8 cellular contexts compared by ENCODE assay signal in the genomic region with DNA sequence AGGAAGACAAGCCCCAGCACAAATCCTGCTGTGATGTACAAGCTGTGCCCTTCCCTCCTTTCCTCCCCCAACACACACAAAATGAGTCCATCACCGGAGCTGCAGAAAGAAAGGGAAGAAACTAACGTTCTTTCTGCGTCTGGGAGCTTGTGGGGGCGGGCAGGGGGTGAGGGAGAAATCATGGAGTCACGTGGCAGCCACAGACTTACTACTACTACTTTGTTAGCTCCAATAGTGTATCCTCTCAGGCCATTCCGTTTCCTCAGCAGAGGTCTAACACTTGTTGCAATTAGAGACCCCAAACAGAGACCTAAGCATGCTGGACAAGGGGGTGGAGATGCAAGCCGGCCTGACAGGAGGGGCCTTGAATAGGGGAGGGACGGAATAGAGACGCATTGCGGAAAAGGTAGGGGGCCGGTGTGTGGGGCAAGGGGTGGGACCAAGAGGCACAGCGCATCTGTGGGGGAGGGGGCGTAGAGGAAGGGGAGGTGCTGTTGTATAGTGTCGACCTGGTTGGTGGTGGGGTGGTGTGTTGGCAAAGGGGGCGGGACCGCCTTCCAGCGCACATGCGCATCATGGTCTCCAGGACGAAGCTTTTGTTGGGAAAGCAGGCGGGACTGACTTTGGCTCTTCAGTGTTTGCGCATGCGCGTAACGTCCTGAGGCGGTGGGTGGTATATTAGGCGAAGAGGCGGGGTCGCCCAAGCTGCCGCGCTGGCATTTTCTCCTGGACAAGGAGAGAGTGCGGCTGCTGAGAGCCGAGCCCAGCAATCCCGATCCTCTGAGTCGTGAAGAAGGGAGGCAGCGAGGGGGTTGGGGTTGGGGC. TPM values are rescaled to one million over a fixed set of nuclear protein-coding genes. Genes with fewer than 3 reads are reported as not detected.
A peak's percentile ranks its signal among the peaks of the same experiment; 100 is the strongest.
DNase-seq lines count a peak whose midpoint lies in the region; ATAC-seq and TF ChIP-seq lines count a peak whose summit lies in the region.

A gene with protein sequence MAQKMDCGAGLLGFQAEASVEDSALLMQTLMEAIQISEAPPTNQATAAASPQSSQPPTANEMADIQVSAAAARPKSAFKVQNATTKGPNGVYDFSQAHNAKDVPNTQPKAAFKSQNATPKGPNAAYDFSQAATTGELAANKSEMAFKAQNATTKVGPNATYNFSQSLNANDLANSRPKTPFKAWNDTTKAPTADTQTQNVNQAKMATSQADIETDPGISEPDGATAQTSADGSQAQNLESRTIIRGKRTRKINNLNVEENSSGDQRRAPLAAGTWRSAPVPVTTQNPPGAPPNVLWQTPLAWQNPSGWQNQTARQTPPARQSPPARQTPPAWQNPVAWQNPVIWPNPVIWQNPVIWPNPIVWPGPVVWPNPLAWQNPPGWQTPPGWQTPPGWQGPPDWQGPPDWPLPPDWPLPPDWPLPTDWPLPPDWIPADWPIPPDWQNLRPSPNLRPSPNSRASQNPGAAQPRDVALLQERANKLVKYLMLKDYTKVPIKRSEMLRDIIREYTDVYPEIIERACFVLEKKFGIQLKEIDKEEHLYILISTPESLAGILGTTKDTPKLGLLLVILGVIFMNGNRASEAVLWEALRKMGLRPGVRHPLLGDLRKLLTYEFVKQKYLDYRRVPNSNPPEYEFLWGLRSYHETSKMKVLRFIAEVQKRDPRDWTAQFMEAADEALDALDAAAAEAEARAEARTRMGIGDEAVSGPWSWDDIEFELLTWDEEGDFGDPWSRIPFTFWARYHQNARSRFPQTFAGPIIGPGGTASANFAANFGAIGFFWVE (plus strand): TSS at position 703 of the 825 bp plus-strand sequence. CDS start 682 bp downstream, outside the sequence.

- H3K36me3 Mint-ChIP-seq in activated naive CD8-positive, alpha-beta T cell treated with anti-CD3 and anti-CD28 coated beads, Interleukin-2, amount 10 ng/mL, durations not matched to agents 7 days and 5 days = peaks cover 7% of the 10 kb centered on the region
- peaks cover 18% of the 10 kb centered on the region for H3K36me3 Mint-ChIP-seq in osteocyte (ENCODE audit: unreplicated experiment)

- H3K4me3 Mint-ChIP-seq in activated naive CD8-positive, alpha-beta T cell treated with anti-CD3 and anti-CD28 coated beads, Interleukin-2, amount 10 ng/mL, durations not matched to agents 7 days and 5 days = peak within 1 kb of the TSS; percentile 94
- peak within 1 kb of the TSS; percentile 85 for H3K4me3 Mint-ChIP-seq in osteocyte (ENCODE audit: unreplicated experiment)

- peak within 1 kb of the TSS; percentile 96 for H3K27ac ChIP-seq in DND-41 (ENCODE audit: low read length)
- H3K27ac ChIP-seq in GM23248 = peak within 1 kb of the TSS; percentile 91
- peak within 1 kb of the TSS; percentile 78 to 79 for H3K27ac ChIP-seq in thoracic aorta

- H3K4me1 Mint-ChIP-seq in activated naive CD8-positive, alpha-beta T cell treated with anti-CD3 and anti-CD28 coated beads, Interleukin-2, amount 10 ng/mL, durations not matched to agents 7 days and 5 days = peaks cover 17% of the 10 kb centered on the region
- peaks cover 41% of the 10 kb centered on the region for H3K4me1 Mint-ChIP-seq in osteocyte (ENCODE audit: unreplicated experiment)

- H3K4me1 ChIP-seq in DND-41 (ENCODE audit: insufficient read depth, low read length) = peaks cover 33% of the 10 kb centered on the region
- peaks cover 16% of the 10 kb centered on the region for H3K4me1 ChIP-seq in GM23248 (ENCODE audit: insufficient read depth)
- H3K4me1 ChIP-seq in thoracic aorta (ENCODE audit: control insufficient read depth in 1 of 2, low read depth in 2 of 2) = peaks cover 0 to 26% of the 10 kb centered on the region in 2 donors

- intact Hi-C loops in head of caudate nucleus (cut with DNase I) = no loop called here

- peak within 1 kb of the TSS; percentile 82 for H3K9ac ChIP-seq in DND-41 (ENCODE audit: low read depth, low read length)
- H3K9ac ChIP-seq in GM23248 = peak within 1 kb of the TSS; percentile 100

- WGBS in GM23248 (ENCODE audit: low coverage in 1 of 2, low lambda C conversion rate in 2 of 2, missing lambda C conversion rate in 2 of 2), 2 experiments = 1 to 3% methylated on average over 15 to 22 of the region's 35 CpGs

- H3K9me2 ChIP-seq in GM23248 (ENCODE audit: insufficient read depth) = no peaks in the 10 kb centered on the region

- in situ Hi-C loops in GM23248 (cut with MboI) = no loop called here

- H3K79me2 ChIP-seq in DND-41 (ENCODE audit: insufficient read depth, low read length) = peaks cover 37% of the 10 kb centered on the region
- H3K79me2 ChIP-seq in GM23248 (ENCODE audit: insufficient read depth) = peaks cover 47% of the 10 kb centered on the region

- H2AFZ ChIP-seq in DND-41 (ENCODE audit: low read depth, low read length) (peak within 1 kb of the TSS; percentile 84), GM23248 (peak within 1 kb of the TSS; percentile 76)

- no peaks in the 10 kb centered on the region for H3K27me3 ChIP-seq in DND-41 (ENCODE audit: insufficient read depth, low read length, poor library complexity)
- H3K27me3 ChIP-seq in GM23248 (replicated peaks; ENCODE audit: insufficient read depth) = no peaks in the 10 kb centered on the region
- H3K27me3 ChIP-seq in thoracic aorta (replicated peaks; ENCODE audit: insufficient read depth) = no peaks in the 10 kb centered on the region

- H3K27me3 Mint-ChIP-seq in activated naive CD8-positive, alpha-beta T cell treated with anti-CD3 and anti-CD28 coated beads, Interleukin-2, amount 10 ng/mL, durations not matched to agents 7 days and 5 days = no peaks in the 10 kb centered on the region
- H3K27me3 Mint-ChIP-seq in osteocyte (ENCODE audit: unreplicated experiment) = no peaks in the 10 kb centered on the region

- H4K20me1 ChIP-seq in DND-41 (ENCODE audit: insufficient read depth, low read length) = no peaks in the 10 kb centered on the region
- H4K20me1 ChIP-seq in GM23248 (ENCODE audit: insufficient read depth) = peaks cover 4% of the 10 kb centered on the region; the same call in 1 of the 2 replicates

- H3K4me3 ChIP-seq in DND-41 (ENCODE audit: low read depth in 1 of 2, low read length in 2 of 2) = peak within 1 kb of the TSS; percentile 62 to 85
- H3K4me3 ChIP-seq in GM23248 = peak within 1 kb of the TSS; percentile 97
- peak within 1 kb of the TSS; percentile 82 for H3K4me3 ChIP-seq in thoracic aorta

- H3K27ac Mint-ChIP-seq in activated naive CD8-positive, alpha-beta T cell treated with anti-CD3 and anti-CD28 coated beads, Interleukin-2, amount 10 ng/mL, durations not matched to agents 7 days and 5 days = peak within 1 kb of the TSS; percentile 93
- H3K27ac Mint-ChIP-seq in osteocyte (ENCODE audit: unreplicated experiment) = peak within 1 kb of the TSS; percentile 88

- peaks cover 29% of the 10 kb centered on the region for H3K36me3 ChIP-seq in DND-41 (ENCODE audit: insufficient read depth, low read length)
- no peaks in the 10 kb centered on the region; the same call in 1 of the 2 replicates for H3K36me3 ChIP-seq in GM23248 (ENCODE audit: low read depth)
- peaks cover 4% of the 10 kb centered on the region for H3K36me3 ChIP-seq in thoracic aorta

- H3K9me3 ChIP-seq in DND-41 (ENCODE audit: insufficient read depth, low read length, severe bottlenecking) (no peaks in the 10 kb centered on the region), GM23248 (ENCODE audit: low read depth) (no peaks in the 10 kb centered on the region), thoracic aorta (no peaks in the 10 kb centered on the region)

- POLR2A ChIA-PET in activated naive CD8-positive, alpha-beta T cell treated with anti-CD3 and anti-CD28 coated beads, Interleukin-2, amount 10 ng/mL, durations not matched to agents 7 days and 5 days (lab: Charles Lee) = interaction anchor here (0.6 to 0.7 kb wide), 2 partner anchors 19 to 1105 kb away, joined by 3 to 4 read pairs; no protein-coding TSS in a partner anchor

- peaks cover 23% of the 10 kb centered on the region for H3F3A ChIP-seq in GM23248 (ENCODE audit: insufficient read depth)

- peak; percentile 85 for ATAC-seq in DND-41 (ENCODE audit: insufficient read depth, low read depth)
- peak; percentile 90 for ATAC-seq in activated naive CD8-positive, alpha-beta T cell treated with anti-CD3 and anti-CD28 coated beads, Interleukin-2, amount 10 ng/mL, durations not matched to agents 7 days and 5 days (ENCODE audit: low read depth)
- peak; percentile 92 for ATAC-seq in thoracic aorta (ENCODE audit: insufficient number of reproducible peaks, low FRiP score, low read depth)

- DNase-seq in DND-41 (peak; percentile 96), GM23248 (peak; percentile 92), LoVo (ENCODE audit: low spot score) (peak; percentile 1), SW 1271 (lab: John Stamatoyannopoulos, UW) (peak; percentile 35 to 71), head of caudate nucleus (peak; percentile 76 to 94 (median 88)), osteocyte (ENCODE audit: extremely low spot score, unreplicated experiment) (peak; percentile 96), thoracic aorta (ENCODE audit: low spot score) (peak; percentile 51)
- DNase-seq in activated naive CD8-positive, alpha-beta T cell treated with anti-CD3 and anti-CD28 coated beads, Interleukin-2, amount 10 ng/mL, durations not matched to agents 7 days and 5 days = peak; percentile 78

- H3K9me3 Mint-ChIP-seq in activated naive CD8-positive, alpha-beta T cell treated with anti-CD3 and anti-CD28 coated beads, Interleukin-2, amount 10 ng/mL, durations not matched to agents 7 days and 5 days = no peaks in the 10 kb centered on the region
- no peaks in the 10 kb centered on the region for H3K9me3 Mint-ChIP-seq in osteocyte (ENCODE audit: unreplicated experiment)

- no peak for TF ChIP-seq CTCF in DND-41 (IDR thresholded peaks at IDR 0.05; ENCODE audit: borderline replicate concordance, extremely low read depth, low read length, poor library complexity, severe bottlenecking)
- no peak for TF ChIP-seq CTCF in osteocyte (IDR thresholded peaks at IDR 0.05)
- no peak for TF ChIP-seq CTCF in thoracic aorta (IDR thresholded peaks at IDR 0.05)

- H3K4me2 ChIP-seq in DND-41 (ENCODE audit: insufficient read depth, low read length) (peak within 1 kb of the TSS; percentile 72), GM23248 (ENCODE audit: unreplicated experiment) (peak within 1 kb of the TSS; percentile 97)

RNA-seq across cellular contexts. Expression of the gene that starts here (rescaled TPM):
- 261 and 293 TPM in 2 replicates for total RNA-seq in GM23248 (2014; rRNA removed; shearing (Covaris generic))
- polyA plus RNA-seq in GM23248 (2016; fragmentation: Nextera tagmentation; extraction: Ambion mirVana) = 351 and 357 TPM in 2 replicates
- total RNA-seq in activated naive CD8-positive, alpha-beta T cell treated with anti-CD3 and anti-CD28 coated beads, Interleukin-2, amount 10 ng/mL, durations not matched to agents 7 days and 5 days = 10 to 100 TPM; 52.5 to 54.0 TPM
- 396 and 401 TPM in 2 replicates for total RNA-seq in osteocyte
- 10 to 100 TPM; 51.6 to 56.6 TPM for total RNA-seq in thoracic aorta

Comparison
In these comparisons a context has a peak if more than half of its experiments do, and no peak if none do; other contexts are left out.
1. Peak in every context shown above with its lines: DNase-seq, ATAC-seq, H3K4me3 ChIP-seq and H3K27ac ChIP-seq.
2. DNase-seq: peak in every context shown above with its lines; median percentile 96 in DND-41; 96 in osteocyte; 92 in GM23248; 88 in head of caudate nucleus; 78 in activated naive CD8-positive, alpha-beta T cell treated with anti-CD3 and anti-CD28 coated beads, Interleukin-2, amount 10 ng/mL, durations not matched to agents 7 days and 5 days; 53 in SW 1271; 51 in thoracic aorta; 1 in LoVo.